Comparison of ENCODE assay signal across 14 cellular contexts in genomic region chr3:6542795-6543194, GRCh38.
DNase-seq lines count a peak whose midpoint lies in the region.
"Had no signal": no experiment of that assay in that cellular context is flagged by ENCODE, and none has a peak within 500 bp of the region (broad histone marks: within the 10 kb centered on the region; RNA-seq: fewer than 3 reads in every experiment).

No MANE protein-coding gene starts in this region.

- peak; percentile 82 for DNase-seq in DMS153 (lab: John Stamatoyannopoulos, UW)
- DNase-seq in NCI-H146 (lab: John Stamatoyannopoulos, UW): peak; percentile 23
- peak; percentile 69 for DNase-seq in NCI-H510A (lab: John Stamatoyannopoulos, UW)
- peak; percentile 25 for DNase-seq in left kidney (ENCODE audit: low read depth, low spot score)
- DNase-seq in hippocampal formation (lab: John Stamatoyannopoulos, UW): no peak
- no peak for DNase-seq in T1000 (lab: John Stamatoyannopoulos, UW)
- no peak for DNase-seq in amniotic stem cell (lab: John Stamatoyannopoulos, UW)
- DNase-seq: CD8-positive, alpha-beta T cell; EL; H7; Kasumi-1; NCI-H1105 treated with DMSO at 0.1 percent for 48 hours; NCI-H226; Peyer's patch had no signal

Comparison
In these comparisons a context has a peak if more than half of its experiments do, and no peak if none do; other contexts are left out.
1. DNase-seq: peak in DMS153 (single experiment), NCI-H146 (single experiment), NCI-H510A (single experiment) and left kidney (single experiment); none in hippocampal formation (0 of 2), T1000 (single experiment) and amniotic stem cell (single experiment).